In genomic region chr9:130857864-130858730, GRCh38 we compare ENCODE assay signal across 10 cellular contexts. TPM values are rescaled to one million over a fixed set of nuclear protein-coding genes. Genes with fewer than 3 reads are reported as not detected.
DNase-seq lines count a peak whose midpoint lies in the region; ATAC-seq and TF ChIP-seq lines count a peak whose summit lies in the region.
"Had no signal": no experiment of that assay in that cellular context is flagged by ENCODE, and none has a peak within 500 bp of the region (broad histone marks: within the 10 kb centered on the region; RNA-seq: fewer than 3 reads in every experiment).

No MANE protein-coding gene starts in this region.

- H3K9me3 ChIP-seq in prostate gland = no peaks in the 10 kb centered on the region

- H3K4me3 ChIP-seq in fibroblast of villous mesenchyme (ENCODE audit: low read depth, low read length) = no peak overlapping the region
- no peak overlapping the region for H3K4me3 ChIP-seq in prostate gland
- no peak overlapping the region for H3K4me3 ChIP-seq in H7 (ENCODE audit: insufficient read depth, low read depth, low read length)
- H3K4me3 ChIP-seq: PC-9 had no signal

- no peak for ATAC-seq in HG03432 (IDR thresholded peaks at IDR 0.05; ENCODE audit: unreplicated experiment)
- ATAC-seq: activated T-cell treated with anti-CD3 and anti-CD28 coated beads, Interleukin-2, amount 50 U/mL, for 72 hours had no signal

- 48% methylated on average over 21 of the region's 21 CpGs for WGBS in prostate gland

- peak; percentile 8 for DNase-seq in DMS79 (lab: John Stamatoyannopoulos, UW)
- DNase-seq in T1000 (lab: John Stamatoyannopoulos, UW) = peak; percentile 54
- DNase-seq in fibroblast of villous mesenchyme (ENCODE audit: low read depth) = peak; percentile 73
- no peak for DNase-seq in prostate gland (ENCODE audit: low spot score)
- no peak for DNase-seq in activated CD8-positive, alpha-beta memory T cell treated with anti-CD3 and anti-CD28 coated beads for 24 hours
- DNase-seq in H7 = no peak
- no peak for DNase-seq in stimulated activated CD4-positive, alpha-beta T cell treated with anti-CD3 and anti-CD28 coated beads, Interleukin-1b, Interleukin-23, amount 100 ng/mL, for 48 hours
- DNase-seq: activated T-cell treated with anti-CD3 and anti-CD28 coated beads, Interleukin-2, amount 50 U/mL, for 72 hours; PC-9 had no signal

- peak overlapping the region; percentile 7 to 43 for H3K27ac ChIP-seq in prostate gland
- H3K27ac ChIP-seq: PC-9 had no signal

- no peak for TF ChIP-seq POLR2A in prostate gland (IDR thresholded peaks at IDR 0.05)

- H3K36me3 ChIP-seq in prostate gland (peaks cover 0 to 11% of the 10 kb centered on the region in 2 donors), H7 (replicated peaks; ENCODE audit: control insufficient read depth, insufficient read depth, low read length) (peaks cover 21% of the 10 kb centered on the region)

- intact Hi-C loops in prostate gland (cut with DNase I) = no loop called here

- no peaks in the 10 kb centered on the region for H3K4me1 ChIP-seq in prostate gland (replicated peaks)

- TF ChIP-seq CTCF in fibroblast of villous mesenchyme (IDR thresholded peaks at IDR 0.05; ENCODE audit: insufficient read depth, low read depth, low read length) (no peak), prostate gland (IDR thresholded peaks at IDR 0.05) (no peak)

- H3K27me3 ChIP-seq in prostate gland (replicated peaks; ENCODE audit: insufficient read depth) (no peaks in the 10 kb centered on the region), H7 (ENCODE audit: control insufficient read depth, insufficient read depth, low read length) (no peaks in the 10 kb centered on the region)

RNA-seq across cellular contexts. Expression of gene ABL1, which starts 23.0 kb away (rescaled TPM):
- total RNA-seq in fibroblast of villous mesenchyme (57.4 and 61.2 TPM in 2 replicates), prostate gland (10 to 100 TPM; 48.2 to 73.4 TPM)
- total RNA-seq in H7 (2014; rRNA removed; shearing (Covaris generic)) = 57.6 and 61.5 TPM in 2 replicates

RNA-seq across cellular contexts. Expression of gene QRFP, which starts 38.5 kb away (rescaled TPM):
- not detected in 2 replicates for total RNA-seq in fibroblast of villous mesenchyme
- 1 to 10 TPM in 1 of 2 donors, not detected in 1; 1.0 TPM for total RNA-seq in prostate gland
- not detected in 2 replicates for total RNA-seq in H7 (2014; rRNA removed; shearing (Covaris generic))
- total RNA-seq: activated T-cell treated with anti-CD3 and anti-CD28 coated beads, Interleukin-2, amount 50 U/mL, for 72 hours; PC-9 had no signal

Comparison
In these comparisons a context has a peak if more than half of its experiments do, and no peak if none do; other contexts are left out.
1. DNase-seq: peak in DMS79 (single experiment), T1000 (single experiment) and fibroblast of villous mesenchyme (single experiment); none in prostate gland (single experiment), activated CD8-positive, alpha-beta memory T cell treated with anti-CD3 and anti-CD28 coated beads for 24 hours (single experiment), H7 (single experiment) and stimulated activated CD4-positive, alpha-beta T cell treated with anti-CD3 and anti-CD28 coated beads, Interleukin-1b, Interleukin-23, amount 100 ng/mL, for 48 hours (single experiment).